Comparison of ENCODE assay signal across 9 cellular contexts in the genomic region with DNA sequence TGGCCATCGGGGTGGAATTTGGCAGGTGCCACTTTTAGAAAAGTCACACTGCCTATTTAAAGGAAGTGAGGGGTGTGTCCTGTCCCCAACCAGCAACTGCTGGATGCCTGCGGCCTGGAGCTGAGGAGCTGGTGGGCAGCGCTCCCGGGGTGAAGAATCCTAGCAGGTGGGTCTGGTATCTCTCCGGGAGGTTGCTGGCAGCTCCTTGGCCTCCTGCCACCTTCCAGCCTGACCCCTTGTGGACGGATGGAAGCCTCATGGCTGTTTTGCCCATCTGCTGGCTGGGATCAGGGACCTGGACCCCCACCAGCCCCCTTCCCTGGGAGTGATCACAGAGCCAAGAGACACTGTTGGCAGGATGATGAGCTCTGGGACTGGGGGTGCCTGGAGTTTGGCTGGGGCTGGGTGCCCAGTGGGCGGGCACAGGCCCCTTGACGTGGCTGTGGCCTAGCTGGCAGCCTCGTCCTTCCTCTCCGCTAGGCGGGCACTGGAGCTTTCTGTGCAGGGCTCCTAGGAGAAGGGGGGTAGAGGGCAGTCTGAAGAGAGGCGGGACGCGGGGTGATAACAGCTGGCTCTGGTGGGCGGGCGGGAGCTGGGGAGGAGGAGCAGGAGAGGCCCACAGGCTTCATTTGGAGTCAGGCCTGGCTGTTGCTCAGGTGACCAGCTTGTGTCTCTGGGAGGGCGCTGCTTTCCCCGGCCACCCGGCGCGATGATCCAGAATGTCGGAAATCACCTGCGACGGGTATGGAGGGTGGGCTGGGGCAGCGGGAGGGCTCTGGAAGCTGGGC. TPM values are rescaled to one million over a fixed set of nuclear protein-coding genes. Genes with fewer than 3 reads are reported as not detected.
DNase-seq lines count a peak whose midpoint lies in the region; ATAC-seq, FAIRE-seq and TF ChIP-seq lines count a peak whose summit lies in the region.
"Had no signal": no experiment of that assay in that cellular context is flagged by ENCODE, and none has a peak within 500 bp of the region (broad histone marks: within the 10 kb centered on the region; RNA-seq: fewer than 3 reads in every experiment).

Gene ACOT11 (plus strand): TSS at position 628 of the 788 bp plus-strand sequence. CDS start 82 bp downstream, at position 710.

- H3K4me1 ChIP-seq in keratinocyte (ENCODE audit: control insufficient read depth, extremely low read depth, insufficient read depth, low read length): peaks cover 15% of the 10 kb centered on the region
- peaks cover 4% of the 10 kb centered on the region for H3K4me1 ChIP-seq in smooth muscle cell (ENCODE audit: low read depth)

- FAIRE-seq in bronchial epithelial cell (lab: Jason Lieb, UNC) (no peak), keratinocyte (lab: Jason Lieb, UNC) (no peak)

- dilution Hi-C loops in keratinocyte (cut with MboI; ENCODE audit: extremely low pct_ligation_motif_present, low sequenced_read_pairs): no loop called here

- peaks cover 11% of the 10 kb centered on the region for H3F3A ChIP-seq in smooth muscle cell (ENCODE audit: low read depth)

- no peaks in the 10 kb centered on the region for H3K9me3 Mint-ChIP-seq in CD14-positive monocyte
- H3K9me3 Mint-ChIP-seq in activated T-helper 1 cell treated with anti-CD3 and anti-CD28 coated beads, Interleukin-12 subunit alpha, Interleukin-12 subunit beta, Interleukin-2, Interleukin-4 antibody, amounts not matched to agents 30 ng/mL and 10 ng/mL and 1 ng/mL, durations not matched to agents 14 hours and 24 hours and 36 hours: no peaks in the 10 kb centered on the region
- H3K9me3 Mint-ChIP-seq: stimulated activated naive B cell treated with anti-CD40 and anti-IgM and Interleukin-4, amounts not matched to agents 10 μg/mL and 1 μg/mL and 100 μg/mL, for 72 hours had no signal

- H3K9ac ChIP-seq in keratinocyte (ENCODE audit: control insufficient read depth, extremely low read depth, insufficient read depth, low read length) (no peak within 1 kb of the TSS), smooth muscle cell (ENCODE audit: low read depth) (no peak within 1 kb of the TSS)

- H3K9me1 ChIP-seq in keratinocyte (ENCODE audit: control insufficient read depth, extremely low read depth, insufficient read depth, low read length): no peaks in the 10 kb centered on the region

- H4K20me1 ChIP-seq in keratinocyte (ENCODE audit: control insufficient read depth, extremely low read depth, insufficient read depth, low read length): no peaks in the 10 kb centered on the region
- no peaks in the 10 kb centered on the region for H4K20me1 ChIP-seq in smooth muscle cell (ENCODE audit: low read depth)

- ATAC-seq in HG02588 (IDR thresholded peaks at IDR 0.05; ENCODE audit: unreplicated experiment): no peak
- no peak for ATAC-seq in HG03432 (IDR thresholded peaks at IDR 0.05; ENCODE audit: unreplicated experiment)

- H3K27me3 Mint-ChIP-seq in CD14-positive monocyte (ENCODE audit: low read depth in 3 of 3): peaks cover 0 to 3% (median 2%) of the 10 kb centered on the region in 3 donors
- H3K27me3 Mint-ChIP-seq in activated T-helper 1 cell treated with anti-CD3 and anti-CD28 coated beads, Interleukin-12 subunit alpha, Interleukin-12 subunit beta, Interleukin-2, Interleukin-4 antibody, amounts not matched to agents 30 ng/mL and 10 ng/mL and 1 ng/mL, durations not matched to agents 14 hours and 24 hours and 36 hours (ENCODE audit: insufficient read depth): peaks cover 5% of the 10 kb centered on the region

- TF ChIP-seq CTCF in CD14-positive monocyte (IDR thresholded peaks at IDR 0.05) (peak; percentile 51), bronchial epithelial cell (IDR thresholded peaks at IDR 0.05; ENCODE audit: insufficient read depth, low read length, severe bottlenecking) (peak; percentile 58), keratinocyte (optimal IDR thresholded peaks at IDR 0.05 in 1 of 3, IDR thresholded peaks at IDR 0.05 in 1 of 3, conservative IDR thresholded peaks at IDR 0.05 in 1 of 3; ENCODE audit: extremely low read depth in 1 of 3, insufficient read depth in 2 of 3, low read length in 3 of 3) (peak in 2 of 3 experiments; percentile 37 to 41), smooth muscle cell (IDR thresholded peaks at IDR 0.05; ENCODE audit: borderline replicate concordance, insufficient read depth, poor library complexity, severe bottlenecking) (peak; percentile 22)

- 61% methylated on average over 25 of the region's 25 CpGs for WGBS in smooth muscle cell (ENCODE audit: low lambda C conversion rate)

- H3K27me3 ChIP-seq in bronchial epithelial cell (ENCODE audit: control insufficient read depth, insufficient read depth, low read length) (no peaks in the 10 kb centered on the region), keratinocyte (ENCODE audit: control insufficient read depth, extremely low read depth, insufficient read depth, low read length) (no peaks in the 10 kb centered on the region), smooth muscle cell (ENCODE audit: low read depth) (no peaks in the 10 kb centered on the region)

- peaks cover 44% of the 10 kb centered on the region for H3K4me1 Mint-ChIP-seq in CD14-positive monocyte
- no peaks in the 10 kb centered on the region for H3K4me1 Mint-ChIP-seq in activated T-helper 1 cell treated with anti-CD3 and anti-CD28 coated beads, Interleukin-12 subunit alpha, Interleukin-12 subunit beta, Interleukin-2, Interleukin-4 antibody, amounts not matched to agents 30 ng/mL and 10 ng/mL and 1 ng/mL, durations not matched to agents 14 hours and 24 hours and 36 hours (ENCODE audit: low read depth)

- H3K4me3 Mint-ChIP-seq in CD14-positive monocyte: peak within 1 kb of the TSS; percentile 69 to 74
- H3K4me3 Mint-ChIP-seq in activated T-helper 1 cell treated with anti-CD3 and anti-CD28 coated beads, Interleukin-12 subunit alpha, Interleukin-12 subunit beta, Interleukin-2, Interleukin-4 antibody, amounts not matched to agents 30 ng/mL and 10 ng/mL and 1 ng/mL, durations not matched to agents 14 hours and 24 hours and 36 hours: no peak within 1 kb of the TSS
- H3K4me3 Mint-ChIP-seq: stimulated activated naive B cell treated with anti-CD40 and anti-IgM and Interleukin-4, amounts not matched to agents 10 μg/mL and 1 μg/mL and 100 μg/mL, for 72 hours had no signal

- H3K27ac ChIP-seq in keratinocyte (ENCODE audit: control insufficient read depth, insufficient read depth, low read length) (no peak within 1 kb of the TSS), smooth muscle cell (ENCODE audit: low read depth) (no peak within 1 kb of the TSS)

- H3K36me3 Mint-ChIP-seq in CD14-positive monocyte: peaks cover 2 to 8% of the 10 kb centered on the region in 2 donors
- H3K36me3 Mint-ChIP-seq in activated T-helper 1 cell treated with anti-CD3 and anti-CD28 coated beads, Interleukin-12 subunit alpha, Interleukin-12 subunit beta, Interleukin-2, Interleukin-4 antibody, amounts not matched to agents 30 ng/mL and 10 ng/mL and 1 ng/mL, durations not matched to agents 14 hours and 24 hours and 36 hours (ENCODE audit: low read depth): no peaks in the 10 kb centered on the region
- H3K36me3 Mint-ChIP-seq: stimulated activated naive B cell treated with anti-CD40 and anti-IgM and Interleukin-4, amounts not matched to agents 10 μg/mL and 1 μg/mL and 100 μg/mL, for 72 hours had no signal

- no peak within 1 kb of the TSS for H2AFZ ChIP-seq in keratinocyte (ENCODE audit: control insufficient read depth, low read length)
- H2AFZ ChIP-seq in smooth muscle cell (ENCODE audit: low read depth): no peak within 1 kb of the TSS

- DNase-seq in CD14-positive monocyte (ENCODE audit: low spot score) (no peak), NCI-H2029 treated with DMSO at 0.1 percent for 48 hours (lab: John Stamatoyannopoulos, UW) (peak; percentile 82), bronchial epithelial cell (ENCODE audit: low read depth) (peak; percentile 29), keratinocyte (ENCODE audit: low read depth, low spot score) (no peak), smooth muscle cell (lab: John Stamatoyannopoulos, UW; ENCODE audit: unreplicated experiment) (no peak)
- no peak for DNase-seq in activated T-helper 1 cell treated with anti-CD3 and anti-CD28 coated beads, Interleukin-12 subunit alpha, Interleukin-12 subunit beta, Interleukin-2, Interleukin-4 antibody, amounts not matched to agents 30 ng/mL and 10 ng/mL and 1 ng/mL, durations not matched to agents 14 hours and 24 hours and 36 hours (ENCODE audit: low spot score)
- DNase-seq: stimulated activated naive B cell treated with anti-CD40 and anti-IgM and Interleukin-4, amounts not matched to agents 10 μg/mL and 1 μg/mL and 100 μg/mL, for 72 hours had no signal

- H3K4me3 ChIP-seq in bronchial epithelial cell (ENCODE audit: low read depth, low read length) (no peak within 1 kb of the TSS), keratinocyte (ENCODE audit: control insufficient read depth in 2 of 3, extremely low read depth in 1 of 3, insufficient read depth in 2 of 3, low read depth in 1 of 3, low read length in 3 of 3) (no peak within 1 kb of the TSS), smooth muscle cell (no peak within 1 kb of the TSS)

- intact Hi-C loops in CD14-positive monocyte (cut with micrococcal nuclease): no loop called here
- intact Hi-C loops in activated T-helper 1 cell treated with anti-CD3 and anti-CD28 coated beads, Interleukin-12 subunit alpha, Interleukin-12 subunit beta, Interleukin-2, Interleukin-4 antibody, amounts not matched to agents 30 ng/mL and 10 ng/mL and 1 ng/mL, durations not matched to agents 14 hours and 24 hours and 36 hours (cut with micrococcal nuclease): no loop called here

- H3K4me2 ChIP-seq in keratinocyte (ENCODE audit: control insufficient read depth, extremely low read depth, insufficient read depth, low read depth, low read length) (no peak within 1 kb of the TSS), smooth muscle cell (no peak within 1 kb of the TSS)

- no peaks in the 10 kb centered on the region for H3K79me2 ChIP-seq in keratinocyte (ENCODE audit: control insufficient read depth, insufficient read depth, low read length)
- no peaks in the 10 kb centered on the region for H3K79me2 ChIP-seq in smooth muscle cell (ENCODE audit: low read depth)

- H3K9me3 ChIP-seq in keratinocyte (ENCODE audit: control insufficient read depth, low read depth, low read length): no peaks in the 10 kb centered on the region
- no peaks in the 10 kb centered on the region for H3K9me3 ChIP-seq in smooth muscle cell (replicated peaks; ENCODE audit: low read depth)

- peak within 1 kb of the TSS; percentile 13 to 86 (median 73) for H3K27ac Mint-ChIP-seq in CD14-positive monocyte
- no peak within 1 kb of the TSS for H3K27ac Mint-ChIP-seq in activated T-helper 1 cell treated with anti-CD3 and anti-CD28 coated beads, Interleukin-12 subunit alpha, Interleukin-12 subunit beta, Interleukin-2, Interleukin-4 antibody, amounts not matched to agents 30 ng/mL and 10 ng/mL and 1 ng/mL, durations not matched to agents 14 hours and 24 hours and 36 hours
- H3K27ac Mint-ChIP-seq: stimulated activated naive B cell treated with anti-CD40 and anti-IgM and Interleukin-4, amounts not matched to agents 10 μg/mL and 1 μg/mL and 100 μg/mL, for 72 hours had no signal

- H3K36me3 ChIP-seq in bronchial epithelial cell (ENCODE audit: control insufficient read depth, insufficient read depth, low read length) (no peaks in the 10 kb centered on the region), keratinocyte (ENCODE audit: control insufficient read depth in 2 of 2, extremely low read depth in 1 of 2, insufficient read depth in 2 of 2, low read length in 2 of 2) (no peaks in the 10 kb centered on the region), smooth muscle cell (ENCODE audit: low read depth) (no peaks in the 10 kb centered on the region)

RNA-seq across cellular contexts. Expression of gene ACOT11, which starts in this region (rescaled TPM):
- polyA plus RNA-seq in CD14-positive monocyte (under 1 TPM; 0.18 to 0.79 TPM), keratinocyte (3.4 to 4.0 TPM (median 3.9 TPM) in 3 replicates), smooth muscle cell (1.6 and 8.8 TPM in 2 replicates)
- total RNA-seq in bronchial epithelial cell (3.4 and 6.0 TPM in 2 replicates), smooth muscle cell (4.8 TPM in 2 replicates)
- polyA plus RNA-seq in keratinocyte (2011; ENCODE audit: low read depth): 0.65 TPM
- 2.0 and 3.2 TPM in 2 replicates for polyA plus RNA-seq in keratinocyte (2011; cell fraction: cytosol; rRNA removed)
- polyA plus RNA-seq in keratinocyte (2011; cell fraction: nucleus; rRNA removed): 7.3 and 9.5 TPM in 2 replicates
- polyA plus RNA-seq in keratinocyte (2012; ENCODE audit: low replicate concordance): 2.0 and 4.7 TPM in 2 replicates
- polyA minus RNA-seq in keratinocyte: 3.6 to 11.6 TPM (median 5.3 TPM) in 3 replicates
- 5.2 TPM for polyA minus RNA-seq in keratinocyte (2011; cell fraction: cytosol; rRNA and poly(A)+ RNA removed)
- 5.1 and 6.4 TPM in 2 replicates for polyA minus RNA-seq in keratinocyte (2011; cell fraction: nucleus; rRNA and poly(A)+ RNA removed)
- 0.91 and 2.1 TPM in 2 replicates for total RNA-seq in activated T-helper 1 cell treated with anti-CD3 and anti-CD28 coated beads, Interleukin-12 subunit alpha, Interleukin-12 subunit beta, Interleukin-2, Interleukin-4 antibody, amounts not matched to agents 30 ng/mL and 10 ng/mL and 1 ng/mL, durations not matched to agents 14 hours and 24 hours and 36 hours

Comparison
In these comparisons a context has a peak if more than half of its experiments do, and no peak if none do; other contexts are left out.
1. DNase-seq: peak in NCI-H2029 treated with DMSO at 0.1 percent for 48 hours (single experiment) and bronchial epithelial cell (single experiment); none in CD14-positive monocyte (single experiment), keratinocyte (single experiment), smooth muscle cell (single experiment) and activated T-helper 1 cell treated with anti-CD3 and anti-CD28 coated beads, Interleukin-12 subunit alpha, Interleukin-12 subunit beta, Interleukin-2, Interleukin-4 antibody, amounts not matched to agents 30 ng/mL and 10 ng/mL and 1 ng/mL, durations not matched to agents 14 hours and 24 hours and 36 hours (single experiment).
2. Peak in every context shown above with its lines, with median percentiles within 50 percentile points of each other: CTCF ChIP-seq.